Comparison of ENCODE assay signal across 10 cellular contexts in genomic region chr19:44694184-44694579, GRCh38. TPM values are rescaled to one million over a fixed set of nuclear protein-coding genes. Genes with fewer than 3 reads are reported as not detected.
DNase-seq lines count a peak whose midpoint lies in the region; ATAC-seq lines count a peak whose summit lies in the region.
"Had no signal": no experiment of that assay in that cellular context is flagged by ENCODE, and none has a peak within 500 bp of the region (broad histone marks: within the 10 kb centered on the region; RNA-seq: fewer than 3 reads in every experiment).

No MANE protein-coding gene starts in this region.

- H3K9ac ChIP-seq in duodenal mucosa (ENCODE audit: low read depth in 1 of 2, low read length in 2 of 2), result peak overlapping the region; percentile 32 to 48
- H3K9ac ChIP-seq in trophoblast cell (ENCODE audit: low read length), result no peak overlapping the region

- H3K79me2 ChIP-seq in trophoblast cell (ENCODE audit: control insufficient read depth, insufficient read depth, low read length, poor library complexity), result no peaks in the 10 kb centered on the region

- no peak overlapping the region for H4K12ac ChIP-seq in trophoblast cell (ENCODE audit: low read depth, low read length)

- H3K4me3 Mint-ChIP-seq in T-helper 1 cell treated with Interleukin-12 subunit alpha and Interleukin-12 subunit beta and Interleukin-4 antibody, amounts not matched to agents 30 μg/mL and 1 μg/mL, for 36 hours, result no peak overlapping the region

- H4K8ac ChIP-seq in trophoblast cell (ENCODE audit: low read depth, low read length), result no peak overlapping the region

- no peak overlapping the region for H2BK12ac ChIP-seq in trophoblast cell (ENCODE audit: low read length)

- no peaks in the 10 kb centered on the region for H3K27me3 ChIP-seq in duodenal mucosa (ENCODE audit: control insufficient read depth in 1 of 2, insufficient read depth in 2 of 2, low read length in 2 of 2)
- no peaks in the 10 kb centered on the region for H3K27me3 ChIP-seq in trophoblast cell (ENCODE audit: insufficient read depth, low read length)

- H3K4me1 ChIP-seq in duodenal mucosa (ENCODE audit: control insufficient read depth in 1 of 2, insufficient read depth in 2 of 2, low read length in 2 of 2), result peaks cover 32 to 40% of the 10 kb centered on the region in 2 donors
- H3K4me1 ChIP-seq in trophoblast cell (ENCODE audit: control insufficient read depth in 1 of 2, insufficient read depth in 2 of 2, low read length in 2 of 2), result peaks cover 0 to 2% of the 10 kb centered on the region in 2 experiments

- H3K79me1 ChIP-seq in trophoblast cell (ENCODE audit: low read length), result no peaks in the 10 kb centered on the region

- peak; percentile 28 for DNase-seq in DMS 273 (lab: John Stamatoyannopoulos, UW; ENCODE audit: unreplicated experiment)
- no peak for DNase-seq in DMS 273 treated with DMSO at 0.1 percent for 48 hours (lab: John Stamatoyannopoulos, UW)
- DNase-seq in stimulated activated CD4-positive, alpha-beta T cell treated with anti-CD3 and anti-CD28 coated beads, Interleukin-4, amount 100 ng/mL, for 1 hour, result peak; percentile 26
- no peak for DNase-seq in mucosa of gallbladder (ENCODE audit: low spot score)
- no peak for DNase-seq in trophoblast cell

- no peak overlapping the region for H3K14ac ChIP-seq in trophoblast cell (ENCODE audit: low read length)

- no peak overlapping the region for H2BK5ac ChIP-seq in trophoblast cell (ENCODE audit: low read depth, low read length, poor library complexity)

- H2AK5ac ChIP-seq in trophoblast cell (ENCODE audit: low read length), result no peak overlapping the region

- H3K9me3 Mint-ChIP-seq in T-helper 1 cell treated with Interleukin-12 subunit alpha and Interleukin-12 subunit beta and Interleukin-4 antibody, amounts not matched to agents 30 μg/mL and 1 μg/mL, for 36 hours, result no peaks in the 10 kb centered on the region

- peaks cover 38% of the 10 kb centered on the region for H3K4me1 Mint-ChIP-seq in T-helper 1 cell treated with Interleukin-12 subunit alpha and Interleukin-12 subunit beta and Interleukin-4 antibody, amounts not matched to agents 30 μg/mL and 1 μg/mL, for 36 hours (ENCODE audit: low read depth)

- H3K27ac ChIP-seq in duodenal mucosa (ENCODE audit: low read depth, low read length) (peak overlapping the region; percentile 51), trophoblast cell (ENCODE audit: low read depth, low read length) (no peak overlapping the region)
- H3K27ac ChIP-seq: skin epidermis had no signal

- H3K27ac Mint-ChIP-seq in T-helper 1 cell treated with Interleukin-12 subunit alpha and Interleukin-12 subunit beta and Interleukin-4 antibody, amounts not matched to agents 30 μg/mL and 1 μg/mL, for 36 hours, result peak overlapping the region; percentile 52

- no peak overlapping the region for H3K4me3 ChIP-seq in duodenal mucosa (ENCODE audit: low read depth in 1 of 2, low read length in 2 of 2)
- no peak overlapping the region for H3K4me3 ChIP-seq in trophoblast cell (ENCODE audit: low read depth, low read length)
- H3K4me3 ChIP-seq: skin epidermis had no signal

- peaks cover 5% of the 10 kb centered on the region for H3K36me3 Mint-ChIP-seq in T-helper 1 cell treated with Interleukin-12 subunit alpha and Interleukin-12 subunit beta and Interleukin-4 antibody, amounts not matched to agents 30 μg/mL and 1 μg/mL, for 36 hours (ENCODE audit: low read depth)

- H3K4ac ChIP-seq in trophoblast cell (ENCODE audit: low read depth, low read length), result no peak overlapping the region

- H3K27me3 Mint-ChIP-seq in T-helper 1 cell treated with Interleukin-12 subunit alpha and Interleukin-12 subunit beta and Interleukin-4 antibody, amounts not matched to agents 30 μg/mL and 1 μg/mL, for 36 hours (ENCODE audit: low read depth), result peaks cover 11% of the 10 kb centered on the region

- no peak overlapping the region for H2AFZ ChIP-seq in trophoblast cell (ENCODE audit: insufficient read depth, low read length, poor library complexity)

- H4K91ac ChIP-seq in trophoblast cell (ENCODE audit: low read depth, low read length), result no peak overlapping the region

- no peak overlapping the region for H3K23ac ChIP-seq in trophoblast cell (ENCODE audit: low read length)

- no peak for ATAC-seq in GM19324 (IDR thresholded peaks at IDR 0.05; ENCODE audit: low FRiP score, unreplicated experiment)

- WGBS in trophoblast cell (ENCODE audit: extremely low coverage, insufficient coverage, insufficient read length), result no CpG with 5 or more reads among the region's 2 CpGs

- H3K36me3 ChIP-seq in duodenal mucosa (ENCODE audit: control insufficient read depth in 1 of 2, insufficient read depth in 2 of 2, low read length in 2 of 2) (no peaks in the 10 kb centered on the region), trophoblast cell (ENCODE audit: control insufficient read depth in 1 of 2, insufficient read depth in 2 of 2, low read length in 2 of 2) (no peaks in the 10 kb centered on the region)

- H3K4me2 ChIP-seq in trophoblast cell (ENCODE audit: low read length), result no peak overlapping the region

- H3K9me3 ChIP-seq in duodenal mucosa (ENCODE audit: control insufficient read depth in 1 of 2, low read length in 2 of 2) (no peaks in the 10 kb centered on the region), trophoblast cell (ENCODE audit: insufficient read depth, low read depth, low read length) (no peaks in the 10 kb centered on the region)

- H3K18ac ChIP-seq in trophoblast cell (ENCODE audit: low read length), result no peak overlapping the region

- no peak overlapping the region for H2BK120ac ChIP-seq in trophoblast cell (ENCODE audit: insufficient read depth, low read length, poor library complexity)

RNA-seq across cellular contexts. Expression of gene CEACAM16, which starts 4.8 kb away (rescaled TPM):
- 0.12 TPM for total RNA-seq in mucosa of gallbladder
- not detected in 2 replicates for polyA plus RNA-seq in trophoblast cell (2013)
- total RNA-seq: LHCN-M2 had no signal

RNA-seq across cellular contexts. Expression of gene CEACAM19, which starts 22.9 kb away (rescaled TPM):
- 10.9 TPM for total RNA-seq in mucosa of gallbladder
- polyA plus RNA-seq in trophoblast cell (2013), result 1.6 and 1.7 TPM in 2 replicates

RNA-seq across cellular contexts. Expression of gene PVR, which starts 50.5 kb away (rescaled TPM):
- 42.8 TPM for total RNA-seq in mucosa of gallbladder
- 20.8 and 23.7 TPM in 2 replicates for polyA plus RNA-seq in trophoblast cell (2013)

RNA-seq across cellular contexts. Expression of gene BCL3, which starts 54.3 kb away (rescaled TPM):
- total RNA-seq in mucosa of gallbladder, result 44.3 TPM
- 1.7 and 2.0 TPM in 2 replicates for polyA plus RNA-seq in trophoblast cell (2013)

Comparison
In these comparisons a context has a peak if more than half of its experiments do, and no peak if none do; other contexts are left out.
1. DNase-seq: peak in DMS 273 (single experiment) and stimulated activated CD4-positive, alpha-beta T cell treated with anti-CD3 and anti-CD28 coated beads, Interleukin-4, amount 100 ng/mL, for 1 hour (single experiment); none in DMS 273 treated with DMSO at 0.1 percent for 48 hours (single experiment), mucosa of gallbladder (single experiment) and trophoblast cell (0 of 2).